21 cellular contexts compared by ENCODE assay signal in genomic region chr1:164780111-164780510, GRCh38.
DNase-seq lines count a peak whose midpoint lies in the region; ATAC-seq and TF ChIP-seq lines count a peak whose summit lies in the region.
"Had no signal": no experiment of that assay in that cellular context is flagged by ENCODE, and none has a peak within 500 bp of the region (broad histone marks: within the 10 kb centered on the region; RNA-seq: fewer than 3 reads in every experiment).

No MANE protein-coding gene starts in this region.

- no peaks in the 10 kb centered on the region for H3K27me3 ChIP-seq in muscle layer of duodenum (ENCODE audit: low read depth, low read length)
- no peaks in the 10 kb centered on the region for H3K27me3 ChIP-seq in CD4-positive, alpha-beta T cell (ENCODE audit: control insufficient read depth, insufficient read depth, low read length)
- H3K27me3 ChIP-seq: ascending aorta, SJSA1 had no signal

- H3K9me3 Mint-ChIP-seq in type B pancreatic cell (no peaks in the 10 kb centered on the region), osteocyte (ENCODE audit: unreplicated experiment) (no peaks in the 10 kb centered on the region)
- H3K9me3 Mint-ChIP-seq in activated CD4-positive, alpha-beta T cell treated with anti-CD3 and anti-CD28 coated beads for 36 hours (ENCODE audit: low read depth) = no peaks in the 10 kb centered on the region
- H3K9me3 Mint-ChIP-seq in CD4-positive, alpha-beta T cell = no peaks in the 10 kb centered on the region
- H3K9me3 Mint-ChIP-seq: dendritic cell treated with granulocyte-macrophage colony-stimulating factor and Interleukin-4, amounts not matched to agents 40 ng/mL and 50 ng/mL, for 4 days; IgD-negative memory B cell had no signal

- POLR2A ChIA-PET in activated CD4-positive, alpha-beta T cell treated with anti-CD3 and anti-CD28 coated beads for 36 hours (lab: Charles Lee) = no interaction called here
- POLR2A ChIA-PET in CD4-positive, alpha-beta T cell (lab: Charles Lee) = no interaction called here

- no peak for TF ChIP-seq CTCF in coronary artery (IDR thresholded peaks at IDR 0.05)
- no peak for TF ChIP-seq CTCF in type B pancreatic cell (conservative IDR thresholded peaks at IDR 0.05)
- TF ChIP-seq CTCF in osteocyte (IDR thresholded peaks at IDR 0.05) = no peak
- no peak for TF ChIP-seq CTCF in CD4-positive, alpha-beta T cell (IDR thresholded peaks at IDR 0.05)

- H3K9me3 ChIP-seq in muscle layer of duodenum (ENCODE audit: control insufficient read depth in 1 of 2, low read length in 2 of 2) = no peaks in the 10 kb centered on the region
- H3K9me3 ChIP-seq in CD4-positive, alpha-beta T cell (ENCODE audit: control insufficient read depth, low read length) = no peaks in the 10 kb centered on the region
- H3K9me3 ChIP-seq: ascending aorta, SJSA1 had no signal

- H3K36me3 ChIP-seq in muscle layer of duodenum (ENCODE audit: control insufficient read depth in 1 of 2, insufficient read depth in 2 of 2, low read length in 2 of 2) = no peaks in the 10 kb centered on the region
- H3K36me3 ChIP-seq: ascending aorta, SJSA1 had no signal

- intact Hi-C loops in activated CD4-positive, alpha-beta T cell treated with anti-CD3 and anti-CD28 coated beads for 36 hours (cut with DNase I, micrococcal nuclease) = loop anchor here in 1 of 2 experiments (10.0 kb wide), 1 partner anchor 105 kb away; no protein-coding TSS in a partner anchor
- intact Hi-C loops in CD4-positive, alpha-beta T cell (cut with DNase I, micrococcal nuclease) = no loop called here

- CTCF ChIA-PET in activated CD4-positive, alpha-beta T cell treated with anti-CD3 and anti-CD28 coated beads for 36 hours (lab: Charles Lee) = no interaction called here
- CTCF ChIA-PET in CD4-positive, alpha-beta T cell (lab: Charles Lee) = no interaction called here

- H3K36me3 Mint-ChIP-seq in type B pancreatic cell = peaks cover 28% of the 10 kb centered on the region
- H3K36me3 Mint-ChIP-seq in osteocyte (ENCODE audit: unreplicated experiment) = no peaks in the 10 kb centered on the region
- no peaks in the 10 kb centered on the region for H3K36me3 Mint-ChIP-seq in activated CD4-positive, alpha-beta T cell treated with anti-CD3 and anti-CD28 coated beads for 36 hours (ENCODE audit: low read depth)
- no peaks in the 10 kb centered on the region for H3K36me3 Mint-ChIP-seq in CD4-positive, alpha-beta T cell (ENCODE audit: low read depth)
- H3K36me3 Mint-ChIP-seq: CD4-positive, CD25-positive, alpha-beta regulatory T cell; IgD-negative memory B cell had no signal

- H3K4me1 Mint-ChIP-seq in type B pancreatic cell (ENCODE audit: unreplicated experiment) (peaks cover 66% of the 10 kb centered on the region), osteocyte (ENCODE audit: unreplicated experiment) (peaks cover 18% of the 10 kb centered on the region)
- no peaks in the 10 kb centered on the region for H3K4me1 Mint-ChIP-seq in activated CD4-positive, alpha-beta T cell treated with anti-CD3 and anti-CD28 coated beads for 36 hours
- H3K4me1 Mint-ChIP-seq in CD4-positive, alpha-beta T cell (ENCODE audit: low read depth) = no peaks in the 10 kb centered on the region
- H3K4me1 Mint-ChIP-seq: CD4-positive, CD25-positive, alpha-beta regulatory T cell had no signal

- H3K27me3 Mint-ChIP-seq in type B pancreatic cell = no peaks in the 10 kb centered on the region
- H3K27me3 Mint-ChIP-seq in osteocyte (ENCODE audit: unreplicated experiment) = no peaks in the 10 kb centered on the region
- no peaks in the 10 kb centered on the region for H3K27me3 Mint-ChIP-seq in activated CD4-positive, alpha-beta T cell treated with anti-CD3 and anti-CD28 coated beads for 36 hours
- H3K27me3 Mint-ChIP-seq in CD4-positive, alpha-beta T cell = no peaks in the 10 kb centered on the region
- H3K27me3 Mint-ChIP-seq: CD4-positive, CD25-positive, alpha-beta regulatory T cell; IgD-negative memory B cell had no signal

- no peak overlapping the region for H3K4me3 ChIP-seq in coronary artery
- no peak overlapping the region for H3K4me3 ChIP-seq in muscle layer of duodenum (ENCODE audit: low read depth in 1 of 2, low read length in 2 of 2)
- H3K4me3 ChIP-seq: ascending aorta, SJSA1 had no signal

- peak; percentile 47 for DNase-seq in DMS 273 (lab: John Stamatoyannopoulos, UW; ENCODE audit: unreplicated experiment)
- no peak for DNase-seq in DMS 273 treated with DMSO at 0.1 percent for 48 hours (lab: John Stamatoyannopoulos, UW)
- peak; percentile 19 for DNase-seq in coronary artery (ENCODE audit: low spot score)
- DNase-seq in type B pancreatic cell (ENCODE audit: extremely low spot score, unreplicated experiment) = no peak
- no peak for DNase-seq in osteocyte (ENCODE audit: extremely low spot score, unreplicated experiment)
- no peak for DNase-seq in activated CD4-positive, alpha-beta T cell treated with anti-CD3 and anti-CD28 coated beads for 36 hours
- DNase-seq in CD4-positive, alpha-beta T cell = no peak
- DNase-seq: activated CD4-positive, alpha-beta T cell treated with anti-CD3 and anti-CD28 coated beads for 4 hours; activated CD8-positive, alpha-beta memory T cell treated with anti-CD3 and anti-CD28 coated beads, Interleukin-2, amount 50 U/mL, for 4 hours; CD4-positive, CD25-positive, alpha-beta regulatory T cell; DND-41; NCI-H2081; NCI-H526 treated with DMSO at 0.1 percent for 48 hours; OCI-M1; substantia nigra had no signal

- H3K27ac ChIP-seq in coronary artery (no peak overlapping the region), muscle layer of duodenum (ENCODE audit: low read length) (peak overlapping the region; percentile 24)
- H3K27ac ChIP-seq in CD4-positive, alpha-beta T cell (ENCODE audit: low read depth, low read length) = no peak overlapping the region
- H3K27ac ChIP-seq: 22Rv1, SJSA1 had no signal

- H3K4me1 ChIP-seq in muscle layer of duodenum (ENCODE audit: control insufficient read depth in 1 of 2, insufficient read depth in 2 of 2, low read length in 2 of 2) = peaks cover 0 to 15% of the 10 kb centered on the region in 2 donors

- H3K4me3 Mint-ChIP-seq in type B pancreatic cell = peak overlapping the region; percentile 59
- no peak overlapping the region for H3K4me3 Mint-ChIP-seq in osteocyte (ENCODE audit: unreplicated experiment)
- H3K4me3 Mint-ChIP-seq in activated CD4-positive, alpha-beta T cell treated with anti-CD3 and anti-CD28 coated beads for 36 hours = no peak overlapping the region
- no peak overlapping the region for H3K4me3 Mint-ChIP-seq in CD4-positive, alpha-beta T cell
- H3K4me3 Mint-ChIP-seq: CD4-positive, CD25-positive, alpha-beta regulatory T cell; dendritic cell treated with granulocyte-macrophage colony-stimulating factor and Interleukin-4, amounts not matched to agents 40 ng/mL and 50 ng/mL, for 4 days; IgD-negative memory B cell had no signal

- H3K27ac Mint-ChIP-seq in type B pancreatic cell = peak overlapping the region; percentile 58
- H3K27ac Mint-ChIP-seq in osteocyte (ENCODE audit: unreplicated experiment) = no peak overlapping the region
- no peak overlapping the region for H3K27ac Mint-ChIP-seq in activated CD4-positive, alpha-beta T cell treated with anti-CD3 and anti-CD28 coated beads for 36 hours
- H3K27ac Mint-ChIP-seq in CD4-positive, alpha-beta T cell = no peak overlapping the region
- H3K27ac Mint-ChIP-seq: CD4-positive, CD25-positive, alpha-beta regulatory T cell; dendritic cell treated with granulocyte-macrophage colony-stimulating factor and Interleukin-4, amounts not matched to agents 40 ng/mL and 50 ng/mL, for 4 days; IgD-negative memory B cell had no signal

- ATAC-seq in activated CD4-positive, alpha-beta T cell treated with anti-CD3 and anti-CD28 coated beads for 36 hours = no peak
- no peak for ATAC-seq in CD4-positive, alpha-beta T cell (ENCODE audit: poor library complexity)

Comparison
In these comparisons a context has a peak if more than half of its experiments do, and no peak if none do; other contexts are left out.
1. DNase-seq: peak in DMS 273 (single experiment) and coronary artery (single experiment); none in DMS 273 treated with DMSO at 0.1 percent for 48 hours (single experiment), type B pancreatic cell (single experiment), osteocyte (single experiment), activated CD4-positive, alpha-beta T cell treated with anti-CD3 and anti-CD28 coated beads for 36 hours (single experiment) and CD4-positive, alpha-beta T cell (0 of 10).